ENCODE assay signal across 1 cellular context in the genomic region with DNA sequence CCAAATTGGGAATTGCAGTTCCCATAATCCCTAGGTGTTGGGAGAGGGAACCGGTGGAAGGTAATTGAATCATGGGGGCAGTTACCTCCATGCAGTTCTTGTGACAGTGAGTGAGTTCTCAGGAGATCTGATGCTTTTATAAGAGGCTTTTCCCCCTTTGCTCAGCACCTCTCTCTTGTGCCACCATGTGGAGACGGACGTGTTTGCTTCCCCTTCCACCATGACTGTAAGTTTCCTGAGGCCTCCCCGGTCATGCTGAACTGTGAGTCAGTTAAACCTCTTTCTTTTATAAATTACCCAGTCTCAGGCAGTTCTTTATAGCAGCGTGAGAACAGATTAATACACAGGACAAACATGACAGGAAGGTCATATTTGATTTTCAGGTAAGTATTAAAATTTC.
TF ChIP-seq lines count a peak whose summit lies in the region.

No MANE protein-coding gene starts in this region.

TF ChIP-seq in GM12878, 131 proteins besides CTCF, POLR2A, EP300 and RAD21 (continued from another document):
- TF ChIP-seq, protein P1, sequence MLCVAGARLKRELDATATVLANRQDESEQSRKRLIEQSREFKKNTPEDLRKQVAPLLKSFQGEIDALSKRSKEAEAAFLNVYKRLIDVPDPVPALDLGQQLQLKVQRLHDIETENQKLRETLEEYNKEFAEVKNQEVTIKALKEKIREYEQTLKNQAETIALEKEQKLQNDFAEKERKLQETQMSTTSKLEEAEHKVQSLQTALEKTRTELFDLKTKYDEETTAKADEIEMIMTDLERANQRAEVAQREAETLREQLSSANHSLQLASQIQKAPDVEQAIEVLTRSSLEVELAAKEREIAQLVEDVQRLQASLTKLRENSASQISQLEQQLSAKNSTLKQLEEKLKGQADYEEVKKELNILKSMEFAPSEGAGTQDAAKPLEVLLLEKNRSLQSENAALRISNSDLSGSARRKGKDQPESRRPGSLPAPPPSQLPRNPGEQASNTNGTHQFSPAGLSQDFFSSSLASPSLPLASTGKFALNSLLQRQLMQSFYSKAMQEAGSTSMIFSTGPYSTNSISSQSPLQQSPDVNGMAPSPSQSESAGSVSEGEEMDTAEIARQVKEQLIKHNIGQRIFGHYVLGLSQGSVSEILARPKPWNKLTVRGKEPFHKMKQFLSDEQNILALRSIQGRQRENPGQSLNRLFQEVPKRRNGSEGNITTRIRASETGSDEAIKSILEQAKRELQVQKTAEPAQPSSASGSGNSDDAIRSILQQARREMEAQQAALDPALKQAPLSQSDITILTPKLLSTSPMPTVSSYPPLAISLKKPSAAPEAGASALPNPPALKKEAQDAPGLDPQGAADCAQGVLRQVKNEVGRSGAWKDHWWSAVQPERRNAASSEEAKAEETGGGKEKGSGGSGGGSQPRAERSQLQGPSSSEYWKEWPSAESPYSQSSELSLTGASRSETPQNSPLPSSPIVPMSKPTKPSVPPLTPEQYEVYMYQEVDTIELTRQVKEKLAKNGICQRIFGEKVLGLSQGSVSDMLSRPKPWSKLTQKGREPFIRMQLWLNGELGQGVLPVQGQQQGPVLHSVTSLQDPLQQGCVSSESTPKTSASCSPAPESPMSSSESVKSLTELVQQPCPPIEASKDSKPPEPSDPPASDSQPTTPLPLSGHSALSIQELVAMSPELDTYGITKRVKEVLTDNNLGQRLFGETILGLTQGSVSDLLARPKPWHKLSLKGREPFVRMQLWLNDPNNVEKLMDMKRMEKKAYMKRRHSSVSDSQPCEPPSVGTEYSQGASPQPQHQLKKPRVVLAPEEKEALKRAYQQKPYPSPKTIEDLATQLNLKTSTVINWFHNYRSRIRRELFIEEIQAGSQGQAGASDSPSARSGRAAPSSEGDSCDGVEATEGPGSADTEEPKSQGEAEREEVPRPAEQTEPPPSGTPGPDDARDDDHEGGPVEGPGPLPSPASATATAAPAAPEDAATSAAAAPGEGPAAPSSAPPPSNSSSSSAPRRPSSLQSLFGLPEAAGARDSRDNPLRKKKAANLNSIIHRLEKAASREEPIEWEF (IDR thresholded peaks at IDR 0.05; ENCODE audit: insufficient replicate concordance, low read depth, low read length), result no peak
- TF ChIP-seq SUPT20H (IDR thresholded peaks at IDR 0.05; ENCODE audit: borderline replicate concordance, control insufficient read depth, low read depth, low read length), result no peak
- TF ChIP-seq CBX5 (IDR thresholded peaks at IDR 0.05; ENCODE audit: low read depth), result 0 out of 2 replicates have a peak, but pooled peaks have one; percentile 22
- no peak for TF ChIP-seq POU2F2 (IDR thresholded peaks at IDR 0.05; ENCODE audit: borderline replicate concordance, low read depth, low read length)
- no peak for TF ChIP-seq NFXL1 (IDR thresholded peaks at IDR 0.05; ENCODE audit: borderline replicate concordance)
- peak; percentile 38; the same call in 1 of the 2 replicates for TF ChIP-seq SMC3 (IDR thresholded peaks at IDR 0.05; ENCODE audit: borderline replicate concordance, low read length)
- TF ChIP-seq, protein P2, sequence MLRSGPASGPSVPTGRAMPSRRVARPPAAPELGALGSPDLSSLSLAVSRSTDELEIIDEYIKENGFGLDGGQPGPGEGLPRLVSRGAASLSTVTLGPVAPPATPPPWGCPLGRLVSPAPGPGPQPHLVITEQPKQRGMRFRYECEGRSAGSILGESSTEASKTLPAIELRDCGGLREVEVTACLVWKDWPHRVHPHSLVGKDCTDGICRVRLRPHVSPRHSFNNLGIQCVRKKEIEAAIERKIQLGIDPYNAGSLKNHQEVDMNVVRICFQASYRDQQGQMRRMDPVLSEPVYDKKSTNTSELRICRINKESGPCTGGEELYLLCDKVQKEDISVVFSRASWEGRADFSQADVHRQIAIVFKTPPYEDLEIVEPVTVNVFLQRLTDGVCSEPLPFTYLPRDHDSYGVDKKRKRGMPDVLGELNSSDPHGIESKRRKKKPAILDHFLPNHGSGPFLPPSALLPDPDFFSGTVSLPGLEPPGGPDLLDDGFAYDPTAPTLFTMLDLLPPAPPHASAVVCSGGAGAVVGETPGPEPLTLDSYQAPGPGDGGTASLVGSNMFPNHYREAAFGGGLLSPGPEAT (IDR thresholded peaks at IDR 0.05; ENCODE audit: low read depth), result no peak
- TF ChIP-seq CBX3 (IDR thresholded peaks at IDR 0.05; ENCODE audit: borderline replicate concordance, low read depth), result no peak
- TF ChIP-seq NR2C1 (IDR thresholded peaks at IDR 0.05), result no peak
- TF ChIP-seq, protein P3, sequence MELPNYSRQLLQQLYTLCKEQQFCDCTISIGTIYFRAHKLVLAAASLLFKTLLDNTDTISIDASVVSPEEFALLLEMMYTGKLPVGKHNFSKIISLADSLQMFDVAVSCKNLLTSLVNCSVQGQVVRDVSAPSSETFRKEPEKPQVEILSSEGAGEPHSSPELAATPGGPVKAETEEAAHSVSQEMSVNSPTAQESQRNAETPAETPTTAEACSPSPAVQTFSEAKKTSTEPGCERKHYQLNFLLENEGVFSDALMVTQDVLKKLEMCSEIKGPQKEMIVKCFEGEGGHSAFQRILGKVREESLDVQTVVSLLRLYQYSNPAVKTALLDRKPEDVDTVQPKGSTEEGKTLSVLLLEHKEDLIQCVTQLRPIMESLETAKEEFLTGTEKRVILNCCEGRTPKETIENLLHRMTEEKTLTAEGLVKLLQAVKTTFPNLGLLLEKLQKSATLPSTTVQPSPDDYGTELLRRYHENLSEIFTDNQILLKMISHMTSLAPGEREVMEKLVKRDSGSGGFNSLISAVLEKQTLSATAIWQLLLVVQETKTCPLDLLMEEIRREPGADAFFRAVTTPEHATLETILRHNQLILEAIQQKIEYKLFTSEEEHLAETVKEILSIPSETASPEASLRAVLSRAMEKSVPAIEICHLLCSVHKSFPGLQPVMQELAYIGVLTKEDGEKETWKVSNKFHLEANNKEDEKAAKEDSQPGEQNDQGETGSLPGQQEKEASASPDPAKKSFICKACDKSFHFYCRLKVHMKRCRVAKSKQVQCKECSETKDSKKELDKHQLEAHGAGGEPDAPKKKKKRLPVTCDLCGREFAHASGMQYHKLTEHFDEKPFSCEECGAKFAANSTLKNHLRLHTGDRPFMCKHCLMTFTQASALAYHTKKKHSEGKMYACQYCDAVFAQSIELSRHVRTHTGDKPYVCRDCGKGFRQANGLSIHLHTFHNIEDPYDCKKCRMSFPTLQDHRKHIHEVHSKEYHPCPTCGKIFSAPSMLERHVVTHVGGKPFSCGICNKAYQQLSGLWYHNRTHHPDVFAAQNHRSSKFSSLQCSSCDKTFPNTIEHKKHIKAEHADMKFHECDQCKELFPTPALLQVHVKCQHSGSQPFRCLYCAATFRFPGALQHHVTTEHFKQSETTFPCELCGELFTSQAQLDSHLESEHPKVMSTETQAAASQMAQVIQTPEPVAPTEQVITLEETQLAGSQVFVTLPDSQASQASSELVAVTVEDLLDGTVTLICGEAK (IDR thresholded peaks at IDR 0.05; ENCODE audit: borderline replicate concordance), result no peak
- TF ChIP-seq FOXM1 (IDR thresholded peaks at IDR 0.05; ENCODE audit: low read depth, low read length), result no peak
- TF ChIP-seq MTA2 (IDR thresholded peaks at IDR 0.05; ENCODE audit: low read depth), result no peak
- no peak for TF ChIP-seq GABPA (IDR thresholded peaks at IDR 0.05; ENCODE audit: low read depth)
- TF ChIP-seq SUZ12 (IDR thresholded peaks at IDR 0.05; ENCODE audit: unreplicated experiment), result no peak
- TF ChIP-seq EZH2 (IDR thresholded peaks at IDR 0.05; ENCODE audit: borderline replicate concordance, control insufficient read depth, low read depth, low read length), result no peak
- TF ChIP-seq, protein P4, sequence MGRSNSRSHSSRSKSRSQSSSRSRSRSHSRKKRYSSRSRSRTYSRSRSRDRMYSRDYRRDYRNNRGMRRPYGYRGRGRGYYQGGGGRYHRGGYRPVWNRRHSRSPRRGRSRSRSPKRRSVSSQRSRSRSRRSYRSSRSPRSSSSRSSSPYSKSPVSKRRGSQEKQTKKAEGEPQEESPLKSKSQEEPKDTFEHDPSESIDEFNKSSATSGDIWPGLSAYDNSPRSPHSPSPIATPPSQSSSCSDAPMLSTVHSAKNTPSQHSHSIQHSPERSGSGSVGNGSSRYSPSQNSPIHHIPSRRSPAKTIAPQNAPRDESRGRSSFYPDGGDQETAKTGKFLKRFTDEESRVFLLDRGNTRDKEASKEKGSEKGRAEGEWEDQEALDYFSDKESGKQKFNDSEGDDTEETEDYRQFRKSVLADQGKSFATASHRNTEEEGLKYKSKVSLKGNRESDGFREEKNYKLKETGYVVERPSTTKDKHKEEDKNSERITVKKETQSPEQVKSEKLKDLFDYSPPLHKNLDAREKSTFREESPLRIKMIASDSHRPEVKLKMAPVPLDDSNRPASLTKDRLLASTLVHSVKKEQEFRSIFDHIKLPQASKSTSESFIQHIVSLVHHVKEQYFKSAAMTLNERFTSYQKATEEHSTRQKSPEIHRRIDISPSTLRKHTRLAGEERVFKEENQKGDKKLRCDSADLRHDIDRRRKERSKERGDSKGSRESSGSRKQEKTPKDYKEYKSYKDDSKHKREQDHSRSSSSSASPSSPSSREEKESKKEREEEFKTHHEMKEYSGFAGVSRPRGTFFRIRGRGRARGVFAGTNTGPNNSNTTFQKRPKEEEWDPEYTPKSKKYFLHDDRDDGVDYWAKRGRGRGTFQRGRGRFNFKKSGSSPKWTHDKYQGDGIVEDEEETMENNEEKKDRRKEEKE (IDR thresholded peaks at IDR 0.05), result no peak
- no peak for TF ChIP-seq CHD4 (IDR thresholded peaks at IDR 0.05)
- TF ChIP-seq KLF5 (IDR thresholded peaks at IDR 0.05; ENCODE audit: partially characterized antibody), result peak; percentile 27
- TF ChIP-seq ESRRA (IDR thresholded peaks at IDR 0.05; ENCODE audit: low read length), result no peak
- no peak for TF ChIP-seq RELA (IDR thresholded peaks at IDR 0.05; ENCODE audit: borderline replicate concordance, partially characterized antibody)
- TF ChIP-seq CREB1 (IDR thresholded peaks at IDR 0.05; ENCODE audit: low read depth), result no peak
- TF ChIP-seq YBX1 (IDR thresholded peaks at IDR 0.05), result no peak
- no peak for TF ChIP-seq TCF12 (IDR thresholded peaks at IDR 0.05; ENCODE audit: low read depth, low read length)
- TF ChIP-seq ZNF217 (IDR thresholded peaks at IDR 0.05), result no peak
- TF ChIP-seq TAF1 (IDR thresholded peaks at IDR 0.05; ENCODE audit: borderline replicate concordance, low read depth, low read length), result no peak
- no peak for TF ChIP-seq ASH2L (IDR thresholded peaks at IDR 0.05; ENCODE audit: borderline replicate concordance, low read depth)
